27 cellular contexts compared by ENCODE assay signal in genomic region chr2:16117021-16117700, GRCh38.
"Had no signal": no experiment of that assay in that cellular context is flagged by ENCODE, and none has a peak within 500 bp of the region (broad histone marks: within the 10 kb centered on the region; RNA-seq: fewer than 3 reads in every experiment).

No MANE protein-coding gene starts in this region.

- H3K36me3 ChIP-seq: stomach, suprapubic skin, thoracic aorta, thyroid gland, tibial artery, tibial nerve, transverse colon, upper lobe of left lung, upper lobe of right lung, uterus, vagina had no signal

- H3K9me3 ChIP-seq: stomach, suprapubic skin, testis, thoracic aorta, thyroid gland, tibial artery, tibial nerve, transverse colon, upper lobe of left lung, upper lobe of right lung, uterus, vagina had no signal

- FAIRE-seq: urothelium cell line had no signal

- H3K27ac ChIP-seq: stomach, suprapubic skin, testis, thoracic aorta, thyroid gland, tibial artery, tibial nerve, transverse colon, upper lobe of left lung, upper lobe of right lung, uterus, vagina had no signal

- ATAC-seq: stimulated activated effector memory CD8-positive, alpha-beta T cell treated with anti-CD3 and anti-CD28 coated beads, Interleukin-12 subunit alpha, Interleukin-12 subunit beta, amount 100 ng/mL, for 72 hours; stimulated activated memory B cell treated with anti-CD40 and anti-IgM and Interleukin-4, amounts not matched to agents 10 μg/mL and 1 μg/mL and 100 μg/mL, for 72 hours; stimulated activated naive B cell treated with anti-CD40 and anti-IgM and Interleukin-4, amounts not matched to agents 10 μg/mL and 1 μg/mL and 100 μg/mL, for 72 hours; stimulated activated naive CD8-positive, alpha-beta T cell treated with anti-CD3 and anti-CD28 coated beads, Interleukin-15, amount 100 ng/mL, for 72 hours; stimulated activated naive CD8-positive, alpha-beta T cell treated with anti-CD3 and anti-CD28 coated beads, Interleukin-15, Interleukin-2, amounts not matched to agents 100 U/mL and 50 U/mL, for 24 hours; upper lobe of right lung had no signal

- H3K27me3 ChIP-seq: stomach, suprapubic skin, testis, thyroid gland, tibial artery, tibial nerve, transverse colon, upper lobe of left lung, upper lobe of right lung, uterus, vagina had no signal

- H3K4me3 ChIP-seq: stomach, suprapubic skin, testis, thoracic aorta, thyroid gland, tibial artery, tibial nerve, transverse colon, upper lobe of left lung, upper lobe of right lung, uterus, vagina had no signal

- H3K4me1 ChIP-seq: suprapubic skin, testis, thyroid gland, tibial artery, tibial nerve, upper lobe of left lung, upper lobe of right lung, uterus, vagina had no signal

- DNase-seq: stimulated activated CD4-positive, alpha-beta T cell treated with anti-CD3 and anti-CD28 coated beads, Interleukin-2, amount 100 ng/mL, for 48 hours; stimulated activated CD4-positive, alpha-beta T cell treated with anti-CD3 and anti-CD28 coated beads, Interleukin-4, amount 100 ng/mL, for 1 hour; stimulated activated CD4-positive, alpha-beta T cell treated with anti-CD3 and anti-CD28 coated beads, Interleukin-4, amount 100 ng/mL, for 24 hours; stimulated activated CD4-positive, alpha-beta T cell treated with anti-CD3 and anti-CD28 coated beads, Interleukin-4, amount 100 ng/mL, for 4 hours; stimulated activated CD8-positive, alpha-beta memory T cell treated with anti-CD3 and anti-CD28 coated beads, Interleukin-4, amount 100 ng/mL, for 48 hours; stimulated activated naive B cell treated with anti-CD40 and anti-IgM and Interleukin-4, amounts not matched to agents 10 μg/mL and 1 μg/mL and 100 μg/mL, for 72 hours; stimulated activated naive CD4-positive, alpha-beta T cell; stimulated activated naive CD4-positive, alpha-beta T cell treated with Interleukin-2 at 50 U/mL for 16 hours; stimulated activated naive CD8-positive, alpha-beta T cell treated with anti-CD3 and anti-CD28 coated beads, Interleukin-15, amount 100 ng/mL, for 72 hours; stimulated activated naive CD8-positive, alpha-beta T cell treated with anti-CD3 and anti-CD28 coated beads, Interleukin-15, Interleukin-2, amounts not matched to agents 100 U/mL and 50 U/mL, for 24 hours; stomach; substantia nigra; testis; thyroid gland; tibial artery; transverse colon; trophoblast cell; upper lobe of left lung; upper lobe of right lung; uterus had no signal
